ENCODE assay signal across 9 cellular contexts in genomic region chr14:55701638-55702037, GRCh38.
DNase-seq lines count a peak whose midpoint lies in the region; ATAC-seq and TF ChIP-seq lines count a peak whose summit lies in the region.
"Had no signal": no experiment of that assay in that cellular context is flagged by ENCODE, and none has a peak within 500 bp of the region (broad histone marks: within the 10 kb centered on the region; RNA-seq: fewer than 3 reads in every experiment).

No MANE protein-coding gene starts in this region.

- H3K4me3 Mint-ChIP-seq in stimulated activated effector memory CD8-positive, alpha-beta T cell treated with anti-CD3 and anti-CD28 coated beads, Interleukin-12 subunit alpha, Interleukin-12 subunit beta, amount 100 ng/mL, for 72 hours: no peak overlapping the region
- H3K4me3 Mint-ChIP-seq: memory B cell had no signal

- H3K27ac ChIP-seq in ascending aorta: no peak overlapping the region

- H3K9me3 Mint-ChIP-seq in stimulated activated effector memory CD8-positive, alpha-beta T cell treated with anti-CD3 and anti-CD28 coated beads, Interleukin-12 subunit alpha, Interleukin-12 subunit beta, amount 100 ng/mL, for 72 hours: no peaks in the 10 kb centered on the region
- H3K9me3 Mint-ChIP-seq: memory B cell had no signal

- peak; percentile 93 for ATAC-seq in GM19023 (IDR thresholded peaks at IDR 0.05; ENCODE audit: unreplicated experiment)
- ATAC-seq in HG02623 (IDR thresholded peaks at IDR 0.05; ENCODE audit: unreplicated experiment): peak; percentile 97
- ATAC-seq in stimulated activated effector memory CD8-positive, alpha-beta T cell treated with anti-CD3 and anti-CD28 coated beads, Interleukin-12 subunit alpha, Interleukin-12 subunit beta, amount 100 ng/mL, for 72 hours: peak; percentile 87

- no peaks in the 10 kb centered on the region for H3K9me3 ChIP-seq in ascending aorta
- H3K9me3 ChIP-seq in HAP-1: no peaks in the 10 kb centered on the region

- H3K4me3 ChIP-seq in ascending aorta (no peak overlapping the region), HAP-1 (no peak overlapping the region)

- H3K4me1 Mint-ChIP-seq in stimulated activated effector memory CD8-positive, alpha-beta T cell treated with anti-CD3 and anti-CD28 coated beads, Interleukin-12 subunit alpha, Interleukin-12 subunit beta, amount 100 ng/mL, for 72 hours: peaks cover 6% of the 10 kb centered on the region

- no peaks in the 10 kb centered on the region for H3K4me1 ChIP-seq in ascending aorta
- H3K4me1 ChIP-seq in HAP-1: peaks cover 11% of the 10 kb centered on the region

- intact Hi-C loops in ascending aorta (cut with DNase I): loop anchor here (10.0 kb wide), 1 partner anchor 413 kb away; the partner anchor contains the start of gene PELI2

- no peak overlapping the region for H3K27ac Mint-ChIP-seq in stimulated activated effector memory CD8-positive, alpha-beta T cell treated with anti-CD3 and anti-CD28 coated beads, Interleukin-12 subunit alpha, Interleukin-12 subunit beta, amount 100 ng/mL, for 72 hours
- H3K27ac Mint-ChIP-seq: memory B cell had no signal

- peak; percentile 40 for DNase-seq in HS-5 (ENCODE audit: low read depth)
- DNase-seq in stimulated activated effector memory CD8-positive, alpha-beta T cell treated with anti-CD3 and anti-CD28 coated beads, Interleukin-12 subunit alpha, Interleukin-12 subunit beta, amount 100 ng/mL, for 72 hours (ENCODE audit: low spot score in 2 of 2): no peak
- no peak for DNase-seq in AG20443 (ENCODE audit: low spot score)
- no peak for DNase-seq in ascending aorta (ENCODE audit: low spot score in 2 of 2)
- no peak for DNase-seq in HAP-1 (ENCODE audit: low spot score in 2 of 2)
- DNase-seq: activated CD4-positive, alpha-beta T cell treated with anti-CD3 and anti-CD28 coated beads, Interleukin-2, amount 50 U/mL, for 1 hour had no signal

- H3K36me3 ChIP-seq in ascending aorta: peaks cover 0 to 8% of the 10 kb centered on the region in 2 donors
- no peaks in the 10 kb centered on the region; the same call in 1 of the 2 replicates for H3K36me3 ChIP-seq in HAP-1 (replicated peaks)

- in situ Hi-C loops in HAP-1 (cut with MboI; ENCODE audit: low sequenced_read_pairs): loop anchor here (10.0 kb wide), 2 partner anchors 643 to 773 kb away; no protein-coding TSS in a partner anchor

- no peaks in the 10 kb centered on the region for H3K36me3 Mint-ChIP-seq in stimulated activated effector memory CD8-positive, alpha-beta T cell treated with anti-CD3 and anti-CD28 coated beads, Interleukin-12 subunit alpha, Interleukin-12 subunit beta, amount 100 ng/mL, for 72 hours

- TF ChIP-seq CTCF in ascending aorta (IDR thresholded peaks at IDR 0.05): no peak

- no peaks in the 10 kb centered on the region for H3K27me3 ChIP-seq in ascending aorta
- H3K27me3 ChIP-seq in HAP-1 (ENCODE audit: low read depth): no peaks in the 10 kb centered on the region
